8 cellular contexts compared by ENCODE assay signal in genomic region chr9:121499177-121499426, GRCh38. TPM values are rescaled to one million over a fixed set of nuclear protein-coding genes. Genes with fewer than 3 reads are reported as not detected.
A peak's percentile ranks its signal among the peaks of the same experiment; 100 is the strongest.
DNase-seq lines count a peak whose midpoint lies in the region; ATAC-seq and TF ChIP-seq lines count a peak whose summit lies in the region.

No MANE protein-coding gene starts in this region.

- no peak for TF ChIP-seq CTCF in upper lobe of right lung (IDR thresholded peaks at IDR 0.05)

- H3K27ac Mint-ChIP-seq in activated naive CD4-positive, alpha-beta T cell treated with anti-CD3 and anti-CD28 coated beads, Interleukin-2, amount 10 ng/mL, durations not matched to agents 7 days and 5 days: no peak overlapping the region

- peaks cover 78% of the 10 kb centered on the region for H3K27me3 Mint-ChIP-seq in activated naive CD4-positive, alpha-beta T cell treated with anti-CD3 and anti-CD28 coated beads, Interleukin-2, amount 10 ng/mL, durations not matched to agents 7 days and 5 days

- H3K9ac ChIP-seq in mucosa of rectum (ENCODE audit: low read depth in 1 of 2, low read length in 2 of 2): peak overlapping the region; percentile 32 to 60

- DNase-seq in activated naive CD4-positive, alpha-beta T cell treated with anti-CD3 and anti-CD28 coated beads, Interleukin-2, amount 10 ng/mL, durations not matched to agents 7 days and 5 days: no peak
- DNase-seq in activated naive CD4-positive, alpha-beta T cell treated with Interleukin-2 at 50 U/mL for 16 hours: no peak
- DNase-seq in caudate nucleus (lab: John Stamatoyannopoulos, UW): no peak
- DNase-seq in upper lobe of right lung: no peak
- no peak for DNase-seq in NCI-H82 treated with DMSO at 0.1 percent for 48 hours (lab: John Stamatoyannopoulos, UW; ENCODE audit: unreplicated experiment)
- DNase-seq in kidney glomerular epithelial cell (lab: John Stamatoyannopoulos, UW): no peak
- no peak for DNase-seq in NCI-H446 treated with DMSO at 0.1 percent for 48 hours (lab: John Stamatoyannopoulos, UW)

- no peaks in the 10 kb centered on the region for H3K36me3 Mint-ChIP-seq in activated naive CD4-positive, alpha-beta T cell treated with anti-CD3 and anti-CD28 coated beads, Interleukin-2, amount 10 ng/mL, durations not matched to agents 7 days and 5 days

- H3K27ac ChIP-seq in caudate nucleus (ENCODE audit: low read depth, low read length) (peak overlapping the region; percentile 44), mucosa of rectum (ENCODE audit: low read depth in 2 of 2, low read length in 2 of 2) (peak overlapping the region; percentile 43 to 64), upper lobe of right lung (peak overlapping the region; percentile 77)

- peaks cover 7 to 28% of the 10 kb centered on the region in 2 donors for H3K27me3 ChIP-seq in mucosa of rectum (ENCODE audit: control insufficient read depth in 2 of 2, insufficient read depth in 2 of 2, low read length in 2 of 2)
- no peaks in the 10 kb centered on the region for H3K27me3 ChIP-seq in upper lobe of right lung

- H3K9me3 ChIP-seq in mucosa of rectum (ENCODE audit: control insufficient read depth in 2 of 2, low read length in 2 of 2): no peaks in the 10 kb centered on the region
- H3K9me3 ChIP-seq in upper lobe of right lung: no peaks in the 10 kb centered on the region

- H3K9me3 Mint-ChIP-seq in activated naive CD4-positive, alpha-beta T cell treated with anti-CD3 and anti-CD28 coated beads, Interleukin-2, amount 10 ng/mL, durations not matched to agents 7 days and 5 days: peaks cover 4% of the 10 kb centered on the region

- H3K4me3 Mint-ChIP-seq in activated naive CD4-positive, alpha-beta T cell treated with anti-CD3 and anti-CD28 coated beads, Interleukin-2, amount 10 ng/mL, durations not matched to agents 7 days and 5 days: peak overlapping the region; percentile 51

- ATAC-seq in upper lobe of right lung: no peak

- peaks cover 21% of the 10 kb centered on the region in 2 donors for H3K4me1 ChIP-seq in mucosa of rectum (ENCODE audit: control insufficient read depth in 2 of 2, insufficient read depth in 2 of 2, low read length in 2 of 2)
- peaks cover 19% of the 10 kb centered on the region for H3K4me1 ChIP-seq in upper lobe of right lung

- CTCF ChIA-PET in activated naive CD4-positive, alpha-beta T cell treated with anti-CD3 and anti-CD28 coated beads, Interleukin-2, amount 10 ng/mL, durations not matched to agents 7 days and 5 days (lab: Charles Lee): interaction anchor here (1.1 kb wide), 1 partner anchor 34 kb away, joined by 3 read pairs; no protein-coding TSS in a partner anchor

- H3K4me1 Mint-ChIP-seq in activated naive CD4-positive, alpha-beta T cell treated with anti-CD3 and anti-CD28 coated beads, Interleukin-2, amount 10 ng/mL, durations not matched to agents 7 days and 5 days: peaks cover 16% of the 10 kb centered on the region

- intact Hi-C loops in upper lobe of right lung (cut with DNase I): no loop called here

- no peaks in the 10 kb centered on the region for H3K36me3 ChIP-seq in mucosa of rectum (ENCODE audit: control insufficient read depth in 2 of 2, insufficient read depth in 2 of 2, low read length in 2 of 2)
- no peaks in the 10 kb centered on the region for H3K36me3 ChIP-seq in upper lobe of right lung

- H3K4me3 ChIP-seq in mucosa of rectum (ENCODE audit: low read length in 2 of 2): peak overlapping the region; percentile 54 to 68
- peak overlapping the region; percentile 59 for H3K4me3 ChIP-seq in upper lobe of right lung

RNA-seq across cellular contexts. Expression of gene GGTA1, which starts 0.5 kb away (rescaled TPM):
- total RNA-seq in upper lobe of right lung: 9.5 TPM
